9 cellular contexts compared by ENCODE assay signal in the genomic region with DNA sequence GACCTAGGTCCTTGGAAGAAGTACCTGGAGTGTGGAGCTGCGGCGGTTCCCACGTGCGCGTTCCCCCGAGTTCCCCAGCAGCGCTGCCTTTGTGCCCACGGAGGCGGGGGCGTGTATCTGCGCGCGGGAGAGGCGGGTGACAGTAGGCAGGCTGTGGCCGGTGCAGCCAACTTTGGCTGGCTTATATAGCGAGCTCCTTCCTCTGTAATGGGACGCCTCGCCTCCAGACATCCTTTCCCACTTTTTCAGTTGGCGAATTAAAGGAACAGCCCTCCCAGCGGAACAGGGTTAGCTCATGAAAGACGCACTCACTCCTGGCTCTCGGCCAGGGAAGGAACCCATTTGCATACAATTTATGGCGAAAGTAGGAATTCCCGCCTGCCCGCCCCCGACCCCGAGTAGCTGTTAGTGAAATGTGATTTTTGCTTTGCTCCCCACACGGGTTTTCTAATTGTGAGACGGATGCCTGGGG. TPM values are rescaled to one million over a fixed set of nuclear protein-coding genes. Genes with fewer than 3 reads are reported as not detected.
DNase-seq lines count a peak whose midpoint lies in the region; ATAC-seq and TF ChIP-seq lines count a peak whose summit lies in the region.
"Had no signal": no experiment of that assay in that cellular context is flagged by ENCODE, and none has a peak within 500 bp of the region (broad histone marks: within the 10 kb centered on the region; RNA-seq: fewer than 3 reads in every experiment).

TNC (minus strand) TSS at position 159 of the 472 bp plus-strand sequence. CDS start 27,139 bp downstream, outside the sequence.

- H3K36me3 ChIP-seq in endodermal cell (ENCODE audit: control insufficient read depth, insufficient read depth, low read length) (peaks cover 10% of the 10 kb centered on the region), lung (ENCODE audit: control insufficient read depth in 2 of 2, insufficient read depth in 2 of 2, low read length in 2 of 2) (no peaks in the 10 kb centered on the region), upper lobe of left lung (no peaks in the 10 kb centered on the region)

- peak within 1 kb of the TSS; percentile 69 for H3K4me3 Mint-ChIP-seq in endodermal cell
- H3K4me3 Mint-ChIP-seq: dendritic cell treated with granulocyte-macrophage colony-stimulating factor and Interleukin-4, amounts not matched to agents 40 ng/mL and 50 ng/mL, for 4 days had no signal

- in situ Hi-C loops in G401 (cut with HindIII; ENCODE audit: low sequenced_read_pairs), result no loop called here

- peaks cover 2% of the 10 kb centered on the region for H3K27me3 Mint-ChIP-seq in endodermal cell (ENCODE audit: insufficient read depth)

- ATAC-seq in lung (ENCODE audit: insufficient read depth, low FRiP score) (peak; percentile 19), upper lobe of left lung (ENCODE audit: low FRiP score in 2 of 2) (peak; percentile 66 to 72), GM21360 (IDR thresholded peaks at IDR 0.05; ENCODE audit: unreplicated experiment) (no peak)

- peak within 1 kb of the TSS; percentile 56 for H3K9ac ChIP-seq in endodermal cell (ENCODE audit: extremely low read depth, low read length, poor library complexity, severe bottlenecking)

- peaks cover 63% of the 10 kb centered on the region for H3K4me1 Mint-ChIP-seq in endodermal cell

- no peak for TF ChIP-seq CTCF in endodermal cell (conservative IDR thresholded peaks at IDR 0.05)
- TF ChIP-seq CTCF in lung (IDR thresholded peaks at IDR 0.05; ENCODE audit: control extremely low read depth, extremely low read depth), result no peak
- no peak for TF ChIP-seq CTCF in upper lobe of left lung (IDR thresholded peaks at IDR 0.05)

- DNase-seq in DMS 273 treated with DMSO at 0.1 percent for 48 hours (lab: John Stamatoyannopoulos, UW), result peak; percentile 32
- peak; percentile 68 to 80 for DNase-seq in NCI-H524 (lab: John Stamatoyannopoulos, UW)
- peak; percentile 88 for DNase-seq in endodermal cell
- DNase-seq in lung (ENCODE audit: low spot score), result peak; percentile 60
- DNase-seq in upper lobe of left lung, result peak; percentile 38 to 75
- no peak for DNase-seq in cortex of kidney (lab: John Stamatoyannopoulos, UW)
- no peak for DNase-seq in G401 (ENCODE audit: low spot score)

- 0% methylated on average over 9 to 29 of the region's 29 CpGs for WGBS in endodermal cell (ENCODE audit: insufficient coverage in 1 of 2, insufficient read length in 1 of 2), 2 experiments
- WGBS in lung, 2 donors, result 1 to 2% methylated on average over 29 of the region's 29 CpGs
- WGBS in upper lobe of left lung, 2 donors, result 0 to 1% methylated on average over 14 to 29 of the region's 29 CpGs

- H3K36me3 Mint-ChIP-seq in endodermal cell (ENCODE audit: low read depth), result peaks cover 11% of the 10 kb centered on the region

- TF ChIP-seq EP300 in upper lobe of left lung (IDR thresholded peaks at IDR 0.05), result no peak

- H3K27ac ChIP-seq in endodermal cell (ENCODE audit: low read depth, low read length) (peak within 1 kb of the TSS; percentile 52), lung (ENCODE audit: low read depth in 1 of 2, low read length in 1 of 2) (peak within 1 kb of the TSS in 1 of 2 donors; percentile 67), upper lobe of left lung (peak within 1 kb of the TSS; percentile 4 to 46 (median 20))

- H3K27me3 ChIP-seq in endodermal cell (ENCODE audit: control insufficient read depth, insufficient read depth, low read length, poor library complexity, severe bottlenecking), result no peaks in the 10 kb centered on the region
- H3K27me3 ChIP-seq in lung (ENCODE audit: control insufficient read depth, insufficient read depth), result no peaks in the 10 kb centered on the region
- H3K27me3 ChIP-seq in upper lobe of left lung, result no peaks in the 10 kb centered on the region

- H3K9me3 Mint-ChIP-seq in endodermal cell, result no peaks in the 10 kb centered on the region
- H3K9me3 Mint-ChIP-seq: dendritic cell treated with granulocyte-macrophage colony-stimulating factor and Interleukin-4, amounts not matched to agents 40 ng/mL and 50 ng/mL, for 4 days had no signal

- TF ChIP-seq POLR2A in upper lobe of left lung (IDR thresholded peaks at IDR 0.05), result peak in 1 of 4 donors; percentile 17

- H3K27ac Mint-ChIP-seq in endodermal cell, result peak within 1 kb of the TSS; percentile 91
- H3K27ac Mint-ChIP-seq: dendritic cell treated with granulocyte-macrophage colony-stimulating factor and Interleukin-4, amounts not matched to agents 40 ng/mL and 50 ng/mL, for 4 days had no signal

- peaks cover 9% of the 10 kb centered on the region for H3K4me1 ChIP-seq in endodermal cell (ENCODE audit: control insufficient read depth, insufficient read depth, low read length)
- H3K4me1 ChIP-seq in lung (ENCODE audit: control insufficient read depth in 2 of 2, insufficient read depth in 2 of 2, low read length in 2 of 2), result peaks cover 0 to 6% of the 10 kb centered on the region in 2 donors
- H3K4me1 ChIP-seq in upper lobe of left lung, result peaks cover 2 to 20% (median 14%) of the 10 kb centered on the region in 4 donors

- H3K4me3 ChIP-seq in endodermal cell (ENCODE audit: low read length) (peak within 1 kb of the TSS; percentile 84), lung (peak within 1 kb of the TSS; percentile 5), upper lobe of left lung (peak within 1 kb of the TSS in 3 of 4 donors; percentile 25 to 40 (median 26))

- no peaks in the 10 kb centered on the region for H3K9me3 ChIP-seq in endodermal cell (ENCODE audit: control insufficient read depth, low read length)
- peaks cover 0 to 3% of the 10 kb centered on the region in 2 donors for H3K9me3 ChIP-seq in lung (ENCODE audit: control insufficient read depth in 2 of 2, insufficient read depth in 1 of 2, low read length in 1 of 2)
- H3K9me3 ChIP-seq in upper lobe of left lung, result no peaks in the 10 kb centered on the region

RNA-seq across cellular contexts. Expression of gene TNC, which starts in this region (rescaled TPM):
- total RNA-seq in endodermal cell (100 to 1,000 TPM in 1 of 2 donors, 10 to 100 TPM in 1; 67.5 to 172 TPM), lung (100 to 1,000 TPM in 1 of 2 donors, 10 to 100 TPM in 1; 45.2 to 242 TPM), upper lobe of left lung (10 to 100 TPM in 5 of 6 donors, 1 to 10 TPM in 1; 7.3 to 53.5 (median 23.8) TPM)
- 40.7 TPM for polyA plus RNA-seq in endodermal cell (2013, experiment 1 of 2)
- polyA plus RNA-seq in endodermal cell (2013, experiment 2 of 2), result 57.7 TPM
- polyA plus RNA-seq in lung, result 100 to 1,000 TPM in 1 of 2 donors, 1 to 10 TPM in 1; 3.9 to 116 TPM
- not detected in 2 replicates for total RNA-seq in G401 (2014; rRNA removed; shearing (Covaris generic))

Comparison
In these comparisons a context has a peak if more than half of its experiments do, and no peak if none do; other contexts are left out.
1. DNase-seq: peak in DMS 273 treated with DMSO at 0.1 percent for 48 hours (single experiment), NCI-H524 (2 of 2), endodermal cell (single experiment), lung (single experiment) and upper lobe of left lung (2 of 2); none in cortex of kidney (single experiment) and G401 (single experiment).
2. H3K4me3 ChIP-seq: peak in every context shown above with its lines; median percentile 84 in endodermal cell; 26 in upper lobe of left lung; 5 in lung.